Comparison of ENCODE assay signal across 8 cellular contexts in genomic region chr19:42268704-42269517, GRCh38. TPM values are rescaled to one million over a fixed set of nuclear protein-coding genes. Genes with fewer than 3 reads are reported as not detected.
DNase-seq lines count a peak whose midpoint lies in the region; ATAC-seq and TF ChIP-seq lines count a peak whose summit lies in the region.

TSS of gene CIC (plus strand) at chr19:42269252. CDS start at chr19:42271784, 2,532 bp downstream.

- DNase-seq in DMS 273 treated with DMSO at 0.1 percent for 48 hours (lab: John Stamatoyannopoulos, UW) (peak; percentile 100), KBM-7 (peak; percentile 100), PC-9 (peak; percentile 99 to 100), epithelial cell of esophagus (ENCODE audit: low read depth) (peak; percentile 100), middle frontal gyrus (ENCODE audit: extremely low spot score, low spot score) (peak; percentile 100)
- DNase-seq in activated T-cell treated with anti-CD3 and anti-CD28 coated beads, Interleukin-2, amount 50 U/mL, for 1 hour = peak; percentile 98
- peak; percentile 97 to 98 for DNase-seq in stimulated activated CD8-positive, alpha-beta memory T cell treated with anti-CD3 and anti-CD28 coated beads, Interleukin-2, amount 100 ng/mL, for 48 hours (ENCODE audit: low read depth in 2 of 2)

- no peak for TF ChIP-seq CTCF in PC-9 (conservative IDR thresholded peaks at IDR 0.05)
- TF ChIP-seq CTCF in epithelial cell of esophagus (IDR thresholded peaks at IDR 0.05; ENCODE audit: insufficient read depth, low read depth, low read length, missing control alignments) = no peak

- no peaks in the 10 kb centered on the region for H3K36me3 ChIP-seq in PC-9 (ENCODE audit: low read depth)

- POLR2A ChIA-PET in PC-9 (lab: Charles Lee; ENCODE audit: unreplicated experiment) = no interaction called here

- TSS peak; percentile 91 for BruUV-seq in PC-9 (replicated peaks; lab: Mats Ljungman, UMichigan)

- H3K79me2 ChIP-seq in PC-9 (ENCODE audit: low read depth) = peaks cover 19% of the 10 kb centered on the region

- peak within 1 kb of the TSS; percentile 70 for H3K27ac ChIP-seq in PC-9

- CTCF ChIA-PET in PC-9 (lab: Charles Lee) = interaction anchor here (0.6 kb wide), 1 partner anchor 128 kb away, joined by 4 read pairs; no protein-coding TSS in a partner anchor

- intact Hi-C loops in PC-9 (cut with micrococcal nuclease; ENCODE audit: unreplicated experiment) = loop anchor here (1.0 kb wide), 3 partner anchors 11 to 26 kb away; partner anchors contain the start of gene ERF

- H3K9me3 ChIP-seq in PC-9 (ENCODE audit: insufficient read depth, low read depth) = no peaks in the 10 kb centered on the region

- H3K4me3 ChIP-seq in PC-9 (peak within 1 kb of the TSS; percentile 76), epithelial cell of esophagus (ENCODE audit: low read length) (peak within 1 kb of the TSS; percentile 75)

- no peaks in the 10 kb centered on the region; the same call in 1 of the 2 replicates for H3F3A ChIP-seq in PC-9 (ENCODE audit: insufficient read depth, low read depth)

- peak within 1 kb of the TSS; percentile 98 for H3K4me2 ChIP-seq in PC-9

- H3K9me2 ChIP-seq in PC-9 (ENCODE audit: insufficient read depth) = no peaks in the 10 kb centered on the region

- in situ Hi-C loops in KBM-7 (cut with MboI; ENCODE audit: low pct_unique_long_range_greater_than_20kb, low sequenced_read_pairs) = no loop called here

- peaks cover 20% of the 10 kb centered on the region for H3K4me1 ChIP-seq in PC-9 (replicated peaks; ENCODE audit: insufficient read depth)

- no peaks in the 10 kb centered on the region for H4K20me1 ChIP-seq in PC-9 (ENCODE audit: insufficient read depth)

- H3K27me3 ChIP-seq in PC-9 (ENCODE audit: insufficient read depth, low read depth) = no peaks in the 10 kb centered on the region

- H2AFZ ChIP-seq in PC-9 = peak within 1 kb of the TSS; percentile 89

- peak; percentile 79 for ATAC-seq in GM21723 (IDR thresholded peaks at IDR 0.05; ENCODE audit: unreplicated experiment)

RNA-seq across cellular contexts. Expression of gene CIC, which starts in this region (rescaled TPM):
- total RNA-seq in PC-9 (2021) = 58.1 and 60.7 TPM in 2 replicates

Comparison
In these comparisons a context has a peak if more than half of its experiments do, and no peak if none do; other contexts are left out.
1. Peak in every context shown above with its lines: DNase-seq, ATAC-seq, H3K4me3 ChIP-seq and H3K27ac ChIP-seq.